Comparison of ENCODE assay signal across 16 cellular contexts in the genomic region with DNA sequence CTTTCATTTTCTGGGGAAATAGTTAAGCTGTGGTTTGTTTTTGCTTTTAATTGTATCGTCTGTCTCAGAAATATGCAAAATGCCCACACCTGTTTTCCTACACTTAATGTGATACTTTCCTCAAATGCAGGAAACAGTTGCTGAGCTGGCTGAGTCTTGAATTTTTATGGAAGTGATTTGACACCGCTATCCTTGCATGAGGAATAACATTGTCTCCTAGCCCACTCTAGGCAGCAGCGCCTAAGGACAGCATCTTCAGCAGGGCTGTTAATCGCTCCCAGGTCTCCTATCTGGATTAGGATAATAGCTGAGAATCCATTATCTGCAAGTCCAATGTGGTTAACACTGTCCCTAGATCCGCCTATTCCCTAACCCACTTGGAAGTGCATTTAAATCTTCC.
DNase-seq lines count a peak whose midpoint lies in the region; ATAC-seq and TF ChIP-seq lines count a peak whose summit lies in the region.
"Had no signal": no experiment of that assay in that cellular context is flagged by ENCODE, and none has a peak within 500 bp of the region (broad histone marks: within the 10 kb centered on the region; RNA-seq: fewer than 3 reads in every experiment).

No MANE protein-coding gene starts in this region.

- no peaks in the 10 kb centered on the region for H3K36me3 ChIP-seq in left ventricle myocardium inferior
- H3K36me3 ChIP-seq in uterus = no peaks in the 10 kb centered on the region
- no peaks in the 10 kb centered on the region for H3K36me3 ChIP-seq in sigmoid colon
- H3K36me3 ChIP-seq: ovary had no signal

- H3K36me3 Mint-ChIP-seq in T-helper 17 cell (ENCODE audit: low read depth) (peaks cover 4% of the 10 kb centered on the region), mesothelial cell of epicardium (peaks cover 2% of the 10 kb centered on the region), HFFc6 (ENCODE audit: low read depth) (peaks cover 8% of the 10 kb centered on the region; the same call in 1 of the 2 replicates)
- H3K36me3 Mint-ChIP-seq: brain had no signal

- H3K4me1 ChIP-seq in left ventricle myocardium inferior (peaks cover 64% of the 10 kb centered on the region), uterus (peaks cover 15% of the 10 kb centered on the region in 2 donors), sigmoid colon (peaks cover 0 to 31% (median 23%) of the 10 kb centered on the region in 4 donors)

- no peaks in the 10 kb centered on the region for H3K9me3 Mint-ChIP-seq in mesothelial cell of epicardium
- no peaks in the 10 kb centered on the region for H3K9me3 Mint-ChIP-seq in HFFc6

- H3K4me1 Mint-ChIP-seq in T-helper 17 cell (peaks cover 17% of the 10 kb centered on the region), mesothelial cell of epicardium (peaks cover 68% of the 10 kb centered on the region), HFFc6 (ENCODE audit: low read depth) (peaks cover 61% of the 10 kb centered on the region)

- TF ChIP-seq EP300 in sigmoid colon (IDR thresholded peaks at IDR 0.05) = no peak

- H3K4me3 Mint-ChIP-seq in T-helper 17 cell (peak overlapping the region; percentile 63), mesothelial cell of epicardium (no peak overlapping the region), HFFc6 (no peak overlapping the region)
- H3K4me3 Mint-ChIP-seq: brain had no signal

- no peak overlapping the region for H3K27ac Mint-ChIP-seq in T-helper 17 cell
- peak overlapping the region; percentile 86 for H3K27ac Mint-ChIP-seq in mesothelial cell of epicardium
- no peak overlapping the region for H3K27ac Mint-ChIP-seq in HFFc6

- peaks cover 72% of the 10 kb centered on the region for H3K27me3 Mint-ChIP-seq in T-helper 17 cell
- no peaks in the 10 kb centered on the region for H3K27me3 Mint-ChIP-seq in mesothelial cell of epicardium (ENCODE audit: low read depth)
- H3K27me3 Mint-ChIP-seq in HFFc6 (ENCODE audit: insufficient read depth) = no peaks in the 10 kb centered on the region
- H3K27me3 Mint-ChIP-seq: brain had no signal

- no peak for ATAC-seq in left cardiac atrium
- no peak for ATAC-seq in T-helper 17 cell
- ATAC-seq in GM21619 (IDR thresholded peaks at IDR 0.05; ENCODE audit: unreplicated experiment) = no peak

- TF ChIP-seq POLR2A in uterus (IDR thresholded peaks at IDR 0.05) = no peak
- no peak for TF ChIP-seq POLR2A in sigmoid colon (IDR thresholded peaks at IDR 0.05)

- TF ChIP-seq CTCF in left ventricle myocardium inferior (IDR thresholded peaks at IDR 0.05; ENCODE audit: borderline replicate concordance) = no peak
- no peak for TF ChIP-seq CTCF in mesothelial cell of epicardium (IDR thresholded peaks at IDR 0.05; ENCODE audit: unreplicated experiment)
- no peak for TF ChIP-seq CTCF in uterus (IDR thresholded peaks at IDR 0.05)
- TF ChIP-seq CTCF in sigmoid colon (IDR thresholded peaks at IDR 0.05) = no peak
- TF ChIP-seq CTCF in HFFc6 (IDR thresholded peaks at IDR 0.05) = no peak

- DNase-seq in left ventricle myocardium inferior (no peak), left cardiac atrium (no peak), T-helper 17 cell (no peak), mesothelial cell of epicardium (ENCODE audit: low spot score in 2 of 2, unreplicated experiment in 2 of 2) (no peak), uterus (no peak), sigmoid colon (no peak), HFFc6 (no peak)
- DNase-seq: activated naive CD4-positive, alpha-beta T cell treated with anti-CD3 and anti-CD28 coated beads, Interleukin-2, amount 50 U/mL, for 16 hours; KBM-7; kidney; NCI-H1092; ovary; stimulated activated naive CD4-positive, alpha-beta T cell treated with Interleukin-2 at 50 U/mL for 16 hours; T-helper 9 cell had no signal

- peak overlapping the region; percentile 81 for H3K27ac ChIP-seq in left ventricle myocardium inferior (replicated peaks)
- H3K27ac ChIP-seq in uterus = peak overlapping the region; percentile 67 to 80
- H3K27ac ChIP-seq in sigmoid colon = no peak overlapping the region
- H3K27ac ChIP-seq: ovary had no signal

- intact Hi-C loops in left ventricle myocardium inferior (cut with micrococcal nuclease) = no loop called here
- intact Hi-C loops in left cardiac atrium (cut with DNase I) = no loop called here
- intact Hi-C loops in uterus (cut with DNase I; ENCODE audit: low total_unique reads) = no loop called here
- intact Hi-C loops in sigmoid colon (cut with DNase I) = no loop called here

- H3K27me3 ChIP-seq in left ventricle myocardium inferior (ENCODE audit: low read depth) (no peaks in the 10 kb centered on the region), uterus (no peaks in the 10 kb centered on the region), sigmoid colon (no peaks in the 10 kb centered on the region)
- H3K27me3 ChIP-seq: ovary had no signal

- no peak overlapping the region for H3K4me3 ChIP-seq in left ventricle myocardium inferior
- no peak overlapping the region for H3K4me3 ChIP-seq in uterus
- no peak overlapping the region for H3K4me3 ChIP-seq in sigmoid colon
- H3K4me3 ChIP-seq: ovary had no signal

- WGBS in sigmoid colon, 2 donors = 82 to 87% methylated on average over 5 of the region's 5 CpGs

- H3K9me3 ChIP-seq in left ventricle myocardium inferior (replicated peaks) = no peaks in the 10 kb centered on the region
- H3K9me3 ChIP-seq in T-helper 17 cell (ENCODE audit: control insufficient read depth, low read length, poor library complexity, severe bottlenecking) = no peaks in the 10 kb centered on the region
- no peaks in the 10 kb centered on the region for H3K9me3 ChIP-seq in uterus
- no peaks in the 10 kb centered on the region for H3K9me3 ChIP-seq in sigmoid colon
- H3K9me3 ChIP-seq: ovary had no signal

Comparison
In these comparisons a context has a peak if more than half of its experiments do, and no peak if none do; other contexts are left out.
1. H3K27ac ChIP-seq: peak in left ventricle myocardium inferior (single experiment) and uterus (2 of 2); none in sigmoid colon (0 of 4).